ENCODE assay signal across 26 cellular contexts in the genomic region with DNA sequence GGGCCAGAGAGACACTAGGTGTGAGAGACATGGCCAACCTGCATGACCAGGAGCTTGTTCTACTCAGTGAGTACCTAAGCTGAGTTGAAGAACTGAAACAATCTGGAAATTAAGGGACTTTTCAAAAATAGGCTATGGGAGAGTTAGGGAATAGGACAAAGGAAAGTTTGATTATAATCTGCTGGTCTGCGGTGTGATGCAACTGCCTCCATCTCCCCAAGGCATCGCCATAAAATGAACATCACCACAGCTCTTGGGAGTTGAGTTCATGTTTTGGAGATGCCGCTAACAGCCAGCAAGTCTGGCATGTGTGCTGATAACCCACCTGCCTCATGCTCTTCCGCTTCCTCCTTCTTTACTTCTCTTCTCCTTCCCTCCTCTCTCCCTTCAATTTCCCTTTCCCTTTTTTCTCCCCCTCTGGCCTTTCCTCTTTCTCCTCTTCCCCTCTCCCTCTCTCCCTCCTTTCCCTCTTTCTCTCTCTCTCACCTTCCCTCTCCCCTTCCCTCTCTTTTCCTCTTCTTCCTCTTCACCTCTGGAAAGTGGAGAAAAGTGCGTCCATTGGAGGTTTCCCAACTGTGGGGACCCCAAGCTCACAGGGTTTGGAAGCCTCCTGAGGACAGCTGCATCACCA.
"Had no signal": no experiment of that assay in that cellular context is flagged by ENCODE, and none has a peak within 500 bp of the region (broad histone marks: within the 10 kb centered on the region; RNA-seq: fewer than 3 reads in every experiment).

No MANE protein-coding gene starts in this region.

- DNase-seq: naive thymus-derived CD4-positive, alpha-beta T cell; natural killer cell; occipital lobe; pancreas; right cardiac atrium; right lobe of liver; sigmoid colon; small intestine; stimulated activated CD4-positive, alpha-beta T cell treated with anti-CD3 and anti-CD28 coated beads, Interleukin-1b, Interleukin-23, amount 100 ng/mL, for 48 hours; stimulated activated CD4-positive, alpha-beta T cell treated with anti-CD3 and anti-CD28 coated beads, Interleukin-4, amount 100 ng/mL, for 1 hour; stimulated activated CD4-positive, alpha-beta T cell treated with anti-CD3 and anti-CD28 coated beads, Interleukin-4, amount 100 ng/mL, for 4 hours; stimulated activated CD8-positive, alpha-beta memory T cell treated with anti-CD3 and anti-CD28 coated beads, Interleukin-4, amount 100 ng/mL, for 48 hours; stimulated activated naive CD4-positive, alpha-beta T cell; substantia nigra; testis; tibial artery; transverse colon; upper lobe of right lung; uterus had no signal

- H3K27me3 ChIP-seq: pancreas, right lobe of liver, suprapubic skin, testis, upper lobe of right lung had no signal

- H3K27ac ChIP-seq: neural progenitor cell, pancreas, prostate gland, right lobe of liver, sigmoid colon, suprapubic skin, testis, tibial artery, transverse colon, upper lobe of right lung, uterus had no signal

- H3K36me3 ChIP-seq: neural progenitor cell, pancreas, prostate gland, right lobe of liver, sigmoid colon, suprapubic skin, tibial artery, transverse colon, upper lobe of right lung, uterus had no signal

- H3K27me3 Mint-ChIP-seq: type B pancreatic cell had no signal

- H3K9ac ChIP-seq: neural progenitor cell had no signal

- H3K36me3 Mint-ChIP-seq: naive thymus-derived CD4-positive, alpha-beta T cell; natural killer cell; neural progenitor cell; stimulated activated memory B cell treated with anti-CD40 and anti-IgM and Interleukin-4, amounts not matched to agents 10 μg/mL and 1 μg/mL and 100 μg/mL, for 72 hours; type B pancreatic cell had no signal

- H3K9me3 Mint-ChIP-seq: naive thymus-derived CD4-positive, alpha-beta T cell; natural killer cell; nephron; neural progenitor cell; stimulated activated memory B cell treated with anti-CD40 and anti-IgM and Interleukin-4, amounts not matched to agents 10 μg/mL and 1 μg/mL and 100 μg/mL, for 72 hours; stimulated activated naive CD8-positive, alpha-beta T cell treated with anti-CD3 and anti-CD28 coated beads, Interleukin-15, Interleukin-2, amounts not matched to agents 100 ng/mL and 50 ng/mL, for 24 hours; type B pancreatic cell had no signal

- H3K27ac Mint-ChIP-seq: naive thymus-derived CD4-positive, alpha-beta T cell; natural killer cell; nephron; neural progenitor cell; stimulated activated memory B cell treated with anti-CD40 and anti-IgM and Interleukin-4, amounts not matched to agents 10 μg/mL and 1 μg/mL and 100 μg/mL, for 72 hours; stimulated activated naive CD8-positive, alpha-beta T cell treated with anti-CD3 and anti-CD28 coated beads, Interleukin-15, Interleukin-2, amounts not matched to agents 100 ng/mL and 50 ng/mL, for 24 hours; type B pancreatic cell had no signal

- H3K4me1 ChIP-seq: pancreas, prostate gland, sigmoid colon, uterus had no signal

- H3K9me3 ChIP-seq: pancreas, prostate gland, right lobe of liver, sigmoid colon, suprapubic skin, testis, tibial artery, transverse colon, upper lobe of right lung, uterus had no signal

- ATAC-seq: naive thymus-derived CD4-positive, alpha-beta T cell; natural killer cell; pancreas; right cardiac atrium; right lobe of liver; stimulated activated memory B cell treated with anti-CD40 and anti-IgM and Interleukin-4, amounts not matched to agents 10 μg/mL and 1 μg/mL and 100 μg/mL, for 72 hours; upper lobe of right lung had no signal

- H2AFZ ChIP-seq: neural progenitor cell had no signal

- H3K4me3 ChIP-seq: neural progenitor cell, pancreas, prostate gland, right lobe of liver, sigmoid colon, suprapubic skin, testis, tibial artery, transverse colon, upper lobe of right lung, uterus had no signal

- H3K4me1 Mint-ChIP-seq: stimulated activated memory B cell treated with anti-CD40 and anti-IgM and Interleukin-4, amounts not matched to agents 10 μg/mL and 1 μg/mL and 100 μg/mL, for 72 hours had no signal

- H3K4me3 Mint-ChIP-seq: naive thymus-derived CD4-positive, alpha-beta T cell; natural killer cell; nephron; neural progenitor cell; stimulated activated memory B cell treated with anti-CD40 and anti-IgM and Interleukin-4, amounts not matched to agents 10 μg/mL and 1 μg/mL and 100 μg/mL, for 72 hours; stimulated activated naive CD8-positive, alpha-beta T cell treated with anti-CD3 and anti-CD28 coated beads, Interleukin-15, Interleukin-2, amounts not matched to agents 100 ng/mL and 50 ng/mL, for 24 hours; type B pancreatic cell had no signal
